8 cellular contexts compared by ENCODE assay signal in genomic region chr1:35298464-35298863, GRCh38. TPM values are rescaled to one million over a fixed set of nuclear protein-coding genes. Genes with fewer than 3 reads are reported as not detected.
DNase-seq lines count a peak whose midpoint lies in the region; ATAC-seq and TF ChIP-seq lines count a peak whose summit lies in the region.

No MANE protein-coding gene starts in this region.

- H3K36me3 Mint-ChIP-seq in activated CD4-positive, alpha-beta T cell treated with anti-CD3 and anti-CD28 coated beads, Interleukin-2, amount 10 ng/mL, durations not matched to agents 24 days and 14 days (ENCODE audit: low read depth) = peaks cover 5% of the 10 kb centered on the region

- H3K9me3 ChIP-seq in esophagus squamous epithelium = no peaks in the 10 kb centered on the region
- no peaks in the 10 kb centered on the region for H3K9me3 ChIP-seq in neural cell (ENCODE audit: low read length)

- no peak for TF ChIP-seq EP300 in Ishikawa (IDR thresholded peaks at IDR 0.05; ENCODE audit: borderline replicate concordance)
- TF ChIP-seq EP300 in neural cell (conservative IDR thresholded peaks at IDR 0.05; ENCODE audit: poor library complexity, severe bottlenecking) = no peak

- no peak for TF ChIP-seq POLR2A in esophagus squamous epithelium (IDR thresholded peaks at IDR 0.05)

- no peaks in the 10 kb centered on the region for H3K9me3 Mint-ChIP-seq in activated CD4-positive, alpha-beta T cell treated with anti-CD3 and anti-CD28 coated beads, Interleukin-2, amount 10 ng/mL, durations not matched to agents 24 days and 14 days

- no peak for ATAC-seq in HG03457 (IDR thresholded peaks at IDR 0.05; ENCODE audit: unreplicated experiment)
- ATAC-seq in HG03025 (IDR thresholded peaks at IDR 0.05; ENCODE audit: low FRiP score, unreplicated experiment) = no peak

- intact Hi-C loops in activated CD4-positive, alpha-beta T cell treated with anti-CD3 and anti-CD28 coated beads, Interleukin-2, amount 10 ng/mL, durations not matched to agents 24 days and 14 days (cut with micrococcal nuclease) = loop anchor here (1.0 kb wide), 1 partner anchor 96 kb away; no protein-coding TSS in a partner anchor
- intact Hi-C loops in esophagus squamous epithelium (cut with DNase I) = loop anchor here (10.0 kb wide), 1 partner anchor 94 kb away; no protein-coding TSS in a partner anchor

- no peaks in the 10 kb centered on the region for H3K27me3 ChIP-seq in esophagus squamous epithelium
- H3K27me3 ChIP-seq in neural cell (ENCODE audit: insufficient read depth, low read depth, low read length) = no peaks in the 10 kb centered on the region

- peaks cover 0 to 52% (median 0%) of the 10 kb centered on the region in 3 donors for H3K36me3 ChIP-seq in esophagus squamous epithelium
- H3K36me3 ChIP-seq in neural cell (ENCODE audit: insufficient read depth, low read length) = no peaks in the 10 kb centered on the region

- WGBS in esophagus squamous epithelium, 2 donors = 15 to 17% methylated on average over 1 to 2 of the region's 2 CpGs

- no peaks in the 10 kb centered on the region for H3F3A ChIP-seq in neural cell (ENCODE audit: insufficient read depth, low read length, poor library complexity, severe bottlenecking)

- no peak overlapping the region for H3K9ac ChIP-seq in neural cell (ENCODE audit: low read length)

- DNase-seq in activated CD4-positive, alpha-beta T cell treated with anti-CD3 and anti-CD28 coated beads, Interleukin-2, amount 10 ng/mL, durations not matched to agents 24 days and 14 days = peak; percentile 80
- DNase-seq in esophagus squamous epithelium (lab: John Stamatoyannopoulos, UW) = no peak

- H4K20me1 ChIP-seq in neural cell (ENCODE audit: insufficient read depth) = no peaks in the 10 kb centered on the region

- no peak overlapping the region for H3K4me2 ChIP-seq in neural cell (ENCODE audit: low read length)

- H3K4me1 ChIP-seq in esophagus squamous epithelium = peaks cover 0 to 13% (median 7%) of the 10 kb centered on the region in 3 donors

- peaks cover 19% of the 10 kb centered on the region for H3K79me2 ChIP-seq in neural cell (replicated peaks; ENCODE audit: insufficient read depth, low read length)

- no peaks in the 10 kb centered on the region for H3K4me1 Mint-ChIP-seq in activated CD4-positive, alpha-beta T cell treated with anti-CD3 and anti-CD28 coated beads, Interleukin-2, amount 10 ng/mL, durations not matched to agents 24 days and 14 days

- H3K27ac ChIP-seq in C4-2B (no peak overlapping the region), esophagus squamous epithelium (no peak overlapping the region), neural cell (ENCODE audit: low read length) (no peak overlapping the region)

- no peak overlapping the region for H3K4me3 Mint-ChIP-seq in activated CD4-positive, alpha-beta T cell treated with anti-CD3 and anti-CD28 coated beads, Interleukin-2, amount 10 ng/mL, durations not matched to agents 24 days and 14 days

- H2AFZ ChIP-seq in neural cell (ENCODE audit: low read depth, low read length) = no peak overlapping the region

- TF ChIP-seq CTCF in C4-2B (conservative IDR thresholded peaks at IDR 0.05) (peak; percentile 32), GM12872 (IDR thresholded peaks at IDR 0.05; ENCODE audit: insufficient read depth, low read depth, low read length) (peak; percentile 68), esophagus squamous epithelium (IDR thresholded peaks at IDR 0.05) (peak in 5 of 6 experiments; percentile 20 to 43 (median 36)), neural cell (IDR thresholded peaks at IDR 0.05; ENCODE audit: poor library complexity, severe bottlenecking) (peak; percentile 48)

- no peaks in the 10 kb centered on the region for H3K27me3 Mint-ChIP-seq in activated CD4-positive, alpha-beta T cell treated with anti-CD3 and anti-CD28 coated beads, Interleukin-2, amount 10 ng/mL, durations not matched to agents 24 days and 14 days

- H3K27ac Mint-ChIP-seq in activated CD4-positive, alpha-beta T cell treated with anti-CD3 and anti-CD28 coated beads, Interleukin-2, amount 10 ng/mL, durations not matched to agents 24 days and 14 days = no peak overlapping the region

- H3K4me3 ChIP-seq in esophagus squamous epithelium (no peak overlapping the region), neural cell (ENCODE audit: low read length) (no peak overlapping the region)

- H3K9me2 ChIP-seq in neural cell (ENCODE audit: insufficient read depth, low read length) = no peaks in the 10 kb centered on the region

- peak; percentile 57 for TF ChIP-seq RAD21 in Ishikawa (IDR thresholded peaks at IDR 0.05; ENCODE audit: low read depth)
- peak; percentile 50 for TF ChIP-seq RAD21 in neural cell (conservative IDR thresholded peaks at IDR 0.05)

TF ChIP-seq in Ishikawa, 13 proteins besides CTCF, POLR2A, EP300 and RAD21:
- no peak for TF ChIP-seq TAF1 (IDR thresholded peaks at IDR 0.05; ENCODE audit: low read depth)
- no peak for TF ChIP-seq USF1 (IDR thresholded peaks at IDR 0.05)
- no peak for TF ChIP-seq NFIC (IDR thresholded peaks at IDR 0.05)
- peak; percentile 24; the same call in 1 of the 2 replicates for TF ChIP-seq MAX (IDR thresholded peaks at IDR 0.05)

TF ChIP-seq in neural cell, 6 proteins besides CTCF, POLR2A, EP300 and RAD21:
- TF ChIP-seq POLR2AphosphoS5 (IDR thresholded peaks at IDR 0.05) = no peak
- TF ChIP-seq SMC3 (conservative IDR thresholded peaks at IDR 0.05; ENCODE audit: poor library complexity) = peak; percentile 30

RNA-seq across cellular contexts. Expression of gene ZMYM4, which starts 30.0 kb away (rescaled TPM):
- 25.6 and 31.0 TPM in 2 replicates for total RNA-seq in activated CD4-positive, alpha-beta T cell treated with anti-CD3 and anti-CD28 coated beads, Interleukin-2, amount 10 ng/mL, durations not matched to agents 24 days and 14 days
- total RNA-seq in esophagus squamous epithelium = 10 to 100 TPM; 10.6 to 33.8 (median 25.6) TPM
- polyA plus RNA-seq in neural cell = 36.1 and 39.5 TPM in 2 replicates
- 126 and 131 TPM in 2 replicates for polyA minus RNA-seq in neural cell
